In genomic region chr10:44866367-44866766, GRCh38 we compare ENCODE assay signal across 8 cellular contexts. TPM values are rescaled to one million over a fixed set of nuclear protein-coding genes. Genes with fewer than 3 reads are reported as not detected.
"Had no signal": no experiment of that assay in that cellular context is flagged by ENCODE, and none has a peak within 500 bp of the region (broad histone marks: within the 10 kb centered on the region; RNA-seq: fewer than 3 reads in every experiment).

No MANE protein-coding gene starts in this region.

RNA-seq across cellular contexts. Expression of gene TMEM72, which starts 44.8 kb away (rescaled TPM):
- total RNA-seq: LHCN-M2, MCF 10A, NCI-H460, OCI-LY7, PC-9, Right ventricle myocardium inferior, RPMI7951, SK-MEL-5 had no signal
